10 cellular contexts compared by ENCODE assay signal in the genomic region with DNA sequence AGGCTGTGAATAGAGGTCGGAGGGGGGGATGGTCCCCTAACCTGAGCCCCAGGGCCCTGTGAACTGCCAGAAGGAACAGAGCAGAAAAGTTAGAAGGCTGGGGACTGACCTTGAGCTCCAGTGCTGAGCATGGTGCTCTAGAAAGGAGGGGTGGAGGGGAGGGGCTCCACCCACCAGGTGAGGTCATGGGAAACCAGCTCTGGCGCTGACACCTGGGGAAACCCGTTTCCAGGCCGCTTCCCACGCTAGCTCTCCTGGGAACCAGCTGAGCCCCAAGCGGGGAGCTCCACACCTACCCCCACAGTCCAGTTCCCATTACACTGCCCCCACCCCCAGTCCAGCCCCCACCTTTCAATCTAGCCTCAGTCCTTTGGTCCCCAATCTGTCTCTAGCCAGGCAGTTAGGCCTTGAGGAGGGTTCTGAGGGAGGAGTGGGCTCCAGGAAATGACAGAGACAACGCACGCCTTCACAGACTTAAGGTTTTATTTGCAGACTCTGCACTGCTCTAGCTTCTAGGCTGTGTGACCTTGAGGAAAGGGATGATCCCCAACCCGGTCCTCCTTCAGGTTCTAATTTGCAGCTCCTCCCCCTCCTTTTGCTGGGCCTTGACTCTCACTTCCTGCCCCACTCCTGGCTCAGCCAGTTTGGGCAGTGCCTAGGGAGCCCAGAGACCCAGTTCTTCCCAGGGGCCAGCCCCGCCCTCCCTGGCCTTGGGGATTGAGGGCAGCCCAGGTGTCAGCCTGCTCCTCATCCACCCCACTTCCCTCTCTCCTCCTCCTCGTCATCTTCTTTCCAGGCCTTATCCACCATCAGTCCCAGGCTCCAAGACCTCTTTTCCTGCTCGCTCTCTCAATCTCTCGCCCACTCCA. TPM values are rescaled to one million over a fixed set of nuclear protein-coding genes. Genes with fewer than 3 reads are reported as not detected.
DNase-seq lines count a peak whose midpoint lies in the region; ATAC-seq and TF ChIP-seq lines count a peak whose summit lies in the region.
"Had no signal": no experiment of that assay in that cellular context is flagged by ENCODE, and none has a peak within 500 bp of the region (broad histone marks: within the 10 kb centered on the region; RNA-seq: fewer than 3 reads in every experiment).

No MANE protein-coding gene starts in this region.

- intact Hi-C loops in Right ventricle myocardium superior (cut with DNase I): no loop called here

- peaks cover 18% of the 10 kb centered on the region for H3K27me3 Mint-ChIP-seq in activated CD4-positive, alpha-beta T cell treated with anti-CD3 and anti-CD28 coated beads, Interleukin-2, amount 10 ng/mL, durations not matched to agents 7 days and 5 days
- peaks cover 3% of the 10 kb centered on the region for H3K27me3 Mint-ChIP-seq in endodermal cell (ENCODE audit: insufficient read depth)

- TF ChIP-seq CTCF in endodermal cell (conservative IDR thresholded peaks at IDR 0.05): no peak

- no peaks in the 10 kb centered on the region for H3K36me3 ChIP-seq in HUES48 (ENCODE audit: control insufficient read depth, insufficient read depth, low read length)
- no peaks in the 10 kb centered on the region for H3K36me3 ChIP-seq in endodermal cell (ENCODE audit: control insufficient read depth, insufficient read depth, low read length)

- peak; percentile 38 for DNase-seq in activated CD4-positive, alpha-beta T cell treated with anti-CD3 and anti-CD28 coated beads for 48 hours
- DNase-seq in activated CD4-positive, alpha-beta T cell treated with anti-CD3 and anti-CD28 coated beads, Interleukin-2, amount 10 ng/mL, durations not matched to agents 7 days and 5 days: no peak
- DNase-seq in endodermal cell (peak; percentile 90), substantia nigra (lab: John Stamatoyannopoulos, UW) (no peak), erythroblast (lab: John Stamatoyannopoulos, UW) (no peak), Right ventricle myocardium superior (no peak)
- DNase-seq in stimulated activated effector memory CD8-positive, alpha-beta T cell treated with anti-CD3 and anti-CD28 coated beads, Interleukin-12 subunit alpha, Interleukin-12 subunit beta, amount 100 ng/mL, for 72 hours (ENCODE audit: low spot score in 2 of 2): no peak
- DNase-seq: NCI-H2171; stimulated activated CD4-positive, alpha-beta T cell treated with anti-CD3 and anti-CD28 coated beads, Interleukin-12 subunit alpha, Interleukin-12 subunit beta, amount 100 ng/mL, for 4 hours had no signal

- no peaks in the 10 kb centered on the region for H3K9me3 ChIP-seq in HUES48 (ENCODE audit: control insufficient read depth, insufficient read depth, low read length)
- no peaks in the 10 kb centered on the region for H3K9me3 ChIP-seq in endodermal cell (ENCODE audit: control insufficient read depth, low read length)

- POLR2A ChIA-PET in activated CD4-positive, alpha-beta T cell treated with anti-CD3 and anti-CD28 coated beads, Interleukin-2, amount 10 ng/mL, durations not matched to agents 7 days and 5 days (lab: Charles Lee): no interaction called here

- H3K4me1 Mint-ChIP-seq in activated CD4-positive, alpha-beta T cell treated with anti-CD3 and anti-CD28 coated beads, Interleukin-2, amount 10 ng/mL, durations not matched to agents 7 days and 5 days: peaks cover 10% of the 10 kb centered on the region
- H3K4me1 Mint-ChIP-seq in endodermal cell: peaks cover 20% of the 10 kb centered on the region
- peaks cover 22% of the 10 kb centered on the region for H3K4me1 Mint-ChIP-seq in stimulated activated effector memory CD8-positive, alpha-beta T cell treated with anti-CD3 and anti-CD28 coated beads, Interleukin-12 subunit alpha, Interleukin-12 subunit beta, amount 100 ng/mL, for 72 hours

- no peak for ATAC-seq in stimulated activated effector memory CD8-positive, alpha-beta T cell treated with anti-CD3 and anti-CD28 coated beads, Interleukin-12 subunit alpha, Interleukin-12 subunit beta, amount 100 ng/mL, for 72 hours
- no peak for ATAC-seq in Right ventricle myocardium superior (ENCODE audit: poor library complexity)

- no peak for TF ChIP-seq POLR2A in erythroblast (IDR thresholded peaks at IDR 0.05; ENCODE audit: low read length)

- CTCF ChIA-PET in activated CD4-positive, alpha-beta T cell treated with anti-CD3 and anti-CD28 coated beads, Interleukin-2, amount 10 ng/mL, durations not matched to agents 7 days and 5 days (lab: Charles Lee): interaction anchor here (0.6 to 2.0 kb wide), 5 partner anchors 20 to 420 kb away, joined by 4 to 9 read pairs (median 5); a partner anchor contains a TSS

- no peak overlapping the region for H3K4me3 ChIP-seq in HUES48 (ENCODE audit: low read depth, low read length)
- no peak overlapping the region for H3K4me3 ChIP-seq in endodermal cell (ENCODE audit: low read length)

- no peaks in the 10 kb centered on the region for H3K9me3 Mint-ChIP-seq in activated CD4-positive, alpha-beta T cell treated with anti-CD3 and anti-CD28 coated beads, Interleukin-2, amount 10 ng/mL, durations not matched to agents 7 days and 5 days
- H3K9me3 Mint-ChIP-seq in endodermal cell: no peaks in the 10 kb centered on the region
- H3K9me3 Mint-ChIP-seq in stimulated activated effector memory CD8-positive, alpha-beta T cell treated with anti-CD3 and anti-CD28 coated beads, Interleukin-12 subunit alpha, Interleukin-12 subunit beta, amount 100 ng/mL, for 72 hours: no peaks in the 10 kb centered on the region

- H3K27me3 ChIP-seq in HUES48 (ENCODE audit: control insufficient read depth, insufficient read depth, low read length): no peaks in the 10 kb centered on the region
- peaks cover 6% of the 10 kb centered on the region for H3K27me3 ChIP-seq in endodermal cell (ENCODE audit: control insufficient read depth, insufficient read depth, low read length, poor library complexity, severe bottlenecking)

- no peak overlapping the region for H3K9ac ChIP-seq in HUES48 (ENCODE audit: low read depth, low read length)
- no peak overlapping the region for H3K9ac ChIP-seq in endodermal cell (ENCODE audit: extremely low read depth, low read length, poor library complexity, severe bottlenecking)

- H3K27ac ChIP-seq in HUES48 (ENCODE audit: low read depth, low read length) (peak overlapping the region; percentile 66), endodermal cell (ENCODE audit: low read depth, low read length) (no peak overlapping the region), substantia nigra (ENCODE audit: low read depth, low read length, poor library complexity, severe bottlenecking) (no peak overlapping the region)

- WGBS in endodermal cell (ENCODE audit: insufficient coverage in 1 of 2, insufficient read length in 1 of 2), 2 experiments: 81 to 89% methylated on average over 9 to 13 of the region's 13 CpGs

- no peak overlapping the region for H3K27ac Mint-ChIP-seq in activated CD4-positive, alpha-beta T cell treated with anti-CD3 and anti-CD28 coated beads, Interleukin-2, amount 10 ng/mL, durations not matched to agents 7 days and 5 days
- H3K27ac Mint-ChIP-seq in endodermal cell: peak overlapping the region; percentile 86
- peak overlapping the region; percentile 20 for H3K27ac Mint-ChIP-seq in stimulated activated effector memory CD8-positive, alpha-beta T cell treated with anti-CD3 and anti-CD28 coated beads, Interleukin-12 subunit alpha, Interleukin-12 subunit beta, amount 100 ng/mL, for 72 hours

- H3K4me1 ChIP-seq in HUES48 (ENCODE audit: control insufficient read depth, insufficient read depth, low read length): peaks cover 21% of the 10 kb centered on the region
- no peaks in the 10 kb centered on the region for H3K4me1 ChIP-seq in endodermal cell (ENCODE audit: control insufficient read depth, insufficient read depth, low read length)

- H3K4me3 Mint-ChIP-seq in activated CD4-positive, alpha-beta T cell treated with anti-CD3 and anti-CD28 coated beads, Interleukin-2, amount 10 ng/mL, durations not matched to agents 7 days and 5 days: no peak overlapping the region
- peak overlapping the region; percentile 6 for H3K4me3 Mint-ChIP-seq in endodermal cell
- H3K4me3 Mint-ChIP-seq in stimulated activated effector memory CD8-positive, alpha-beta T cell treated with anti-CD3 and anti-CD28 coated beads, Interleukin-12 subunit alpha, Interleukin-12 subunit beta, amount 100 ng/mL, for 72 hours: no peak overlapping the region

- H3K36me3 Mint-ChIP-seq in activated CD4-positive, alpha-beta T cell treated with anti-CD3 and anti-CD28 coated beads, Interleukin-2, amount 10 ng/mL, durations not matched to agents 7 days and 5 days (ENCODE audit: low read depth): no peaks in the 10 kb centered on the region
- no peaks in the 10 kb centered on the region for H3K36me3 Mint-ChIP-seq in endodermal cell (ENCODE audit: low read depth)
- H3K36me3 Mint-ChIP-seq in stimulated activated effector memory CD8-positive, alpha-beta T cell treated with anti-CD3 and anti-CD28 coated beads, Interleukin-12 subunit alpha, Interleukin-12 subunit beta, amount 100 ng/mL, for 72 hours: no peaks in the 10 kb centered on the region

RNA-seq across cellular contexts. Expression of a gene that starts 2.1 kb away (rescaled TPM):
- total RNA-seq in activated CD4-positive, alpha-beta T cell treated with anti-CD3 and anti-CD28 coated beads, Interleukin-2, amount 10 ng/mL, durations not matched to agents 7 days and 5 days: not detected
- 1 to 10 TPM; 1.8 to 2.8 TPM for total RNA-seq in endodermal cell
- polyA plus RNA-seq in endodermal cell (2013, experiment 1 of 2): 0.39 TPM
- 0.50 TPM for polyA plus RNA-seq in endodermal cell (2013, experiment 2 of 2)
- not detected for total RNA-seq in Right ventricle myocardium superior

RNA-seq across cellular contexts. Expression of a gene that starts 22.3 kb away (rescaled TPM):
- 10 to 100 TPM; 16.2 to 16.6 TPM for total RNA-seq in activated CD4-positive, alpha-beta T cell treated with anti-CD3 and anti-CD28 coated beads, Interleukin-2, amount 10 ng/mL, durations not matched to agents 7 days and 5 days
- total RNA-seq in endodermal cell: 10 to 100 TPM; 26.6 to 29.0 TPM
- polyA plus RNA-seq in endodermal cell (2013, experiment 1 of 2): 14.6 TPM
- polyA plus RNA-seq in endodermal cell (2013, experiment 2 of 2): 13.9 TPM
- total RNA-seq in Right ventricle myocardium superior: 18.4 TPM

RNA-seq across cellular contexts. Expression of a gene that starts 28.1 kb away (rescaled TPM):
- 1 to 10 TPM; 1.7 to 2.9 TPM for total RNA-seq in activated CD4-positive, alpha-beta T cell treated with anti-CD3 and anti-CD28 coated beads, Interleukin-2, amount 10 ng/mL, durations not matched to agents 7 days and 5 days
- 100 to 1,000 TPM; 129 to 141 TPM for total RNA-seq in endodermal cell
- 20.7 TPM for polyA plus RNA-seq in endodermal cell (2013, experiment 1 of 2)
- polyA plus RNA-seq in endodermal cell (2013, experiment 2 of 2): 13.5 TPM
- total RNA-seq in Right ventricle myocardium superior: 0.59 TPM

RNA-seq across cellular contexts. Expression of a gene that starts 43.5 kb away (rescaled TPM):
- not detected for total RNA-seq in activated CD4-positive, alpha-beta T cell treated with anti-CD3 and anti-CD28 coated beads, Interleukin-2, amount 10 ng/mL, durations not matched to agents 7 days and 5 days
- total RNA-seq in endodermal cell (not detected), Right ventricle myocardium superior (not detected)
- polyA plus RNA-seq in endodermal cell (2013, experiment 1 of 2): not detected
- not detected for polyA plus RNA-seq in endodermal cell (2013, experiment 2 of 2)

RNA-seq across cellular contexts. Expression of a gene that starts 57.2 kb away (rescaled TPM):
- not detected for total RNA-seq in activated CD4-positive, alpha-beta T cell treated with anti-CD3 and anti-CD28 coated beads, Interleukin-2, amount 10 ng/mL, durations not matched to agents 7 days and 5 days
- under 1 TPM; 0.20 to 0.64 TPM for total RNA-seq in endodermal cell
- 0.64 TPM for polyA plus RNA-seq in endodermal cell (2013, experiment 1 of 2)
- 0.66 TPM for polyA plus RNA-seq in endodermal cell (2013, experiment 2 of 2)
- total RNA-seq in Right ventricle myocardium superior: 10.7 TPM

Comparison
In these comparisons a context has a peak if more than half of its experiments do, and no peak if none do; other contexts are left out.
1. DNase-seq: peak in activated CD4-positive, alpha-beta T cell treated with anti-CD3 and anti-CD28 coated beads for 48 hours (single experiment) and endodermal cell (single experiment); none in activated CD4-positive, alpha-beta T cell treated with anti-CD3 and anti-CD28 coated beads, Interleukin-2, amount 10 ng/mL, durations not matched to agents 7 days and 5 days (single experiment), stimulated activated effector memory CD8-positive, alpha-beta T cell treated with anti-CD3 and anti-CD28 coated beads, Interleukin-12 subunit alpha, Interleukin-12 subunit beta, amount 100 ng/mL, for 72 hours (0 of 2), substantia nigra (0 of 49), erythroblast (0 of 2) and Right ventricle myocardium superior (single experiment).
2. RNA of a gene that starts 28.1 kb away (total RNA-seq): 129 to 141 TPM in endodermal cell; 1.7 to 2.9 TPM in activated CD4-positive, alpha-beta T cell treated with anti-CD3 and anti-CD28 coated beads, Interleukin-2, amount 10 ng/mL, durations not matched to agents 7 days and 5 days and 0.59 TPM in Right ventricle myocardium superior (single experiment); every median in the first group is over 10 times any median in the second.